Comparison of ENCODE assay signal across 8 cellular contexts in the genomic region with DNA sequence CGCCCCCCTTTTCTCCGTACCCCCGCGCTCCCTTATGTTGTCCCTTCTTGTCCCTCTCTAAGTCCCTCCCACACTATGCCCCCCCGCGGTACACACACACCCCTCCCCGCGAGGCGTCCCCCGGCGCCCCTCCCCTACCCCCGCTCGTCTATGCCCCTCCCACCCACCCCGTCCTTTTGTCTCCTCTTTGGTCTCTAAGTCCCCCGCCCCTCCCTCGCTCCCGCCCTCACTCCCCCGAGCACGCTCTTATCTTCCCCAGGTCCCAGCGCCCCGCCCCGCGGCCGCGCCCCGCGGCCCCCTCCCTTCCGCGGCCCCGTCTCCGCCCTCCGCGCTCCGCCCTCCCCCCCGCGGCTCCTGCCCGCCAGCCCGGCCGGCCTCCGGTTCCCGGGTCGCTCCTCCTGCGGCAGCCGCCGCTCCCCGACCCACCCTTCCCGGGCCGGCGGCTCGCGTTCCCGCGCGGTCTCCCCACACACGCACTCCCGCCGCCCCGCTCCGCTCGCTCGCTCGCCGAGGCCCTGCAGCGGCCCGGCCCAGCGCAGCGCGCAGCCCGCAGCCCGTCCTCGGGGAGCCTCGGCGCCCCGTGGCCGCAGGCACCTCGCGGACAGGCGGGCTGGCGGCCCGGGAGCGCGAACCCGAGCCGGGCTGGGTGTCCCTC. TPM values are rescaled to one million over a fixed set of nuclear protein-coding genes. Genes with fewer than 3 reads are reported as not detected.
DNase-seq lines count a peak whose midpoint lies in the region; ATAC-seq lines count a peak whose summit lies in the region.

No MANE protein-coding gene starts in this region.

- H3K27ac ChIP-seq in effector memory CD4-positive, alpha-beta T cell (ENCODE audit: insufficient read depth, low read length, poor library complexity, severe bottlenecking), result peak overlapping the region; percentile 58
- no peak overlapping the region for H3K27ac ChIP-seq in mesenchymal stem cell (ENCODE audit: low read length, poor library complexity, severe bottlenecking)

- peak overlapping the region; percentile 35 to 58 for H3K4ac ChIP-seq in mesenchymal stem cell (ENCODE audit: low read depth in 1 of 2, low read length in 2 of 2)

- peak overlapping the region; percentile 89 for H4K8ac ChIP-seq in mesenchymal stem cell (ENCODE audit: low read length)

- H3K18ac ChIP-seq in mesenchymal stem cell (ENCODE audit: low read depth in 1 of 2, low read length in 2 of 2), result peak overlapping the region; percentile 94

- H2BK12ac ChIP-seq in mesenchymal stem cell (ENCODE audit: low read length in 2 of 2), result peak overlapping the region in 1 of 2 experiments; percentile 78

- H2BK5ac ChIP-seq in mesenchymal stem cell (ENCODE audit: low read depth, low read length, poor library complexity, severe bottlenecking), result no peak overlapping the region

- H3K4me1 ChIP-seq in effector memory CD4-positive, alpha-beta T cell (ENCODE audit: control insufficient read depth, insufficient read depth, low read length, poor library complexity, severe bottlenecking), result no peaks in the 10 kb centered on the region
- H3K4me1 ChIP-seq in mesenchymal stem cell (ENCODE audit: control insufficient read depth, insufficient read depth, low read depth, low read length), result peaks cover 3% of the 10 kb centered on the region

- no peaks in the 10 kb centered on the region for H3K9me3 ChIP-seq in effector memory CD4-positive, alpha-beta T cell (ENCODE audit: control insufficient read depth, low read length)
- H3K9me3 ChIP-seq in mesenchymal stem cell (ENCODE audit: control insufficient read depth, low read length), result no peaks in the 10 kb centered on the region

- no CpG with 5 or more reads among the region's 84 CpGs for WGBS in mesenchymal stem cell

- H3K79me1 ChIP-seq in mesenchymal stem cell (replicated peaks; ENCODE audit: low read length, poor library complexity, severe bottlenecking), result no peaks in the 10 kb centered on the region

- peak overlapping the region; percentile 61 for H2BK120ac ChIP-seq in mesenchymal stem cell (ENCODE audit: low read depth, low read length)

- no peak overlapping the region for H2AFZ ChIP-seq in mesenchymal stem cell (ENCODE audit: low read depth, low read length)

- peak overlapping the region; percentile 52 for H2BK15ac ChIP-seq in mesenchymal stem cell (ENCODE audit: low read depth, poor library complexity, severe bottlenecking)

- no peaks in the 10 kb centered on the region for H3K36me3 ChIP-seq in effector memory CD4-positive, alpha-beta T cell (ENCODE audit: control insufficient read depth, insufficient read depth, low read length)
- H3K36me3 ChIP-seq in mesenchymal stem cell (ENCODE audit: control insufficient read depth in 1 of 2, insufficient read depth in 2 of 2, low read depth in 1 of 2, low read length in 2 of 2), result peaks cover 8 to 18% of the 10 kb centered on the region in 2 experiments

- H3K4me3 ChIP-seq in effector memory CD4-positive, alpha-beta T cell (ENCODE audit: insufficient read depth, low read depth, low read length, poor library complexity, severe bottlenecking), result peak overlapping the region; percentile 60
- H3K4me3 ChIP-seq in mesenchymal stem cell (ENCODE audit: insufficient read depth in 1 of 2, low read depth in 1 of 2, low read length in 2 of 2), result peak overlapping the region; percentile 69 to 76

- H3K14ac ChIP-seq in mesenchymal stem cell (ENCODE audit: low read length in 2 of 2), result no peak overlapping the region

- no peaks in the 10 kb centered on the region for H3K27me3 ChIP-seq in effector memory CD4-positive, alpha-beta T cell (replicated peaks; ENCODE audit: control insufficient read depth, insufficient read depth, low read length, poor library complexity, severe bottlenecking)
- peaks cover 29 to 33% of the 10 kb centered on the region in 2 experiments for H3K27me3 ChIP-seq in mesenchymal stem cell (ENCODE audit: control insufficient read depth in 1 of 2, insufficient read depth in 1 of 2, low read length in 2 of 2)

- peak; percentile 67 to 72 for DNase-seq in NCI-H2081 (lab: John Stamatoyannopoulos, UW)
- DNase-seq in NCI-H2081 treated with DMSO at 0.1 percent for 48 hours (lab: John Stamatoyannopoulos, UW), result no peak
- peak; percentile 86 for DNase-seq in NCI-H774 (lab: John Stamatoyannopoulos, UW)
- peak; percentile 57 to 68 for DNase-seq in activated CD8-positive, alpha-beta memory T cell treated with anti-CD3 and anti-CD28 coated beads for 4 hours (ENCODE audit: low read depth in 2 of 2)
- peak; percentile 71 to 78 (median 73) for DNase-seq in effector memory CD4-positive, alpha-beta T cell
- DNase-seq in mesenchymal stem cell, result peak; percentile 84
- DNase-seq in stimulated activated CD8-positive, alpha-beta memory T cell treated with anti-CD3 and anti-CD28 coated beads, Interleukin-12 subunit alpha, Interleukin-12 subunit beta, amount 100 ng/mL, for 1 hour (ENCODE audit: low read depth), result peak; percentile 57

- H3K23ac ChIP-seq in mesenchymal stem cell (ENCODE audit: low read length in 2 of 2), result no peak overlapping the region

- peak overlapping the region; percentile 78 for H3K9ac ChIP-seq in mesenchymal stem cell (ENCODE audit: low read length)

- H4K91ac ChIP-seq in mesenchymal stem cell (ENCODE audit: low read length), result peak overlapping the region; percentile 97

- no peak overlapping the region for H2AK5ac ChIP-seq in mesenchymal stem cell (ENCODE audit: low read length, severe bottlenecking)

- peak overlapping the region; percentile 83 for H3K4me2 ChIP-seq in mesenchymal stem cell (ENCODE audit: low read length, poor library complexity, severe bottlenecking)

- ATAC-seq in HG03159 (IDR thresholded peaks at IDR 0.05; ENCODE audit: unreplicated experiment), result peak; percentile 27

RNA-seq across cellular contexts. Expression of a gene that starts 26.3 kb away (rescaled TPM):
- 17.5 TPM for polyA plus RNA-seq in mesenchymal stem cell (2013, experiment 1 of 2)
- 17.4 TPM for polyA plus RNA-seq in mesenchymal stem cell (2013, experiment 2 of 2)

RNA-seq across cellular contexts. Expression of a gene that starts 50.2 kb away (rescaled TPM):
- polyA plus RNA-seq in mesenchymal stem cell (2013, experiment 1 of 2), result 6.8 TPM
- polyA plus RNA-seq in mesenchymal stem cell (2013, experiment 2 of 2), result 6.1 TPM
